ENCODE assay signal across 39 cellular contexts in genomic region chr3:48361928-48362327, GRCh38. TPM values are rescaled to one million over a fixed set of nuclear protein-coding genes. Genes with fewer than 3 reads are reported as not detected.
"Had no signal": no experiment of that assay in that cellular context is flagged by ENCODE, and none has a peak within 500 bp of the region (broad histone marks: within the 10 kb centered on the region; RNA-seq: fewer than 3 reads in every experiment).

No MANE protein-coding gene starts in this region.

- H3K4me1 ChIP-seq: adrenal gland, ascending aorta, breast epithelium had no signal

- FAIRE-seq: astrocyte, bronchial epithelial cell, colon had no signal

- H3K27ac ChIP-seq: adrenal gland, ascending aorta, body of pancreas, brain microvascular endothelial cell, breast epithelium, cardiac muscle cell had no signal

- H3K9me3 ChIP-seq: body of pancreas had no signal

- H3K36me3 ChIP-seq: adrenal gland, ascending aorta, brain microvascular endothelial cell, breast epithelium, cardiac muscle cell had no signal

- ATAC-seq: activated naive CD4-positive, alpha-beta T cell treated with anti-CD3 and anti-CD28 coated beads, Interleukin-2, amount 50 U/mL, for 72 hours; activated naive CD8-positive, alpha-beta T cell treated with anti-CD3 and anti-CD28 coated beads, Interleukin-2, amount 50 U/mL, for 24 hours; activated T-cell treated with anti-CD3 and anti-CD28 coated beads, Interleukin-2, amount 50 U/mL, for 4 hours; activated T-cell treated with anti-CD3 and anti-CD28 coated beads, Interleukin-2, amount 50 U/mL, for 72 hours; activated T-helper 17 cell treated with anti-CD3 and anti-CD28 coated beads, Interleukin-2, amount 50 U/mL, for 72 hours; body of pancreas had no signal

- H3K27me3 ChIP-seq: adrenal gland, ascending aorta, body of pancreas, brain microvascular endothelial cell, breast epithelium, cardiac muscle cell had no signal

- H3K4me3 ChIP-seq: adrenal gland, ascending aorta, body of pancreas, breast epithelium, cardiac muscle cell had no signal

- DNase-seq: activated effector memory CD4-positive, alpha-beta T cell treated with anti-CD3 and anti-CD28 coated beads, Interleukin-2, amount 50 U/mL, for 16 hours; activated effector memory CD4-positive, alpha-beta T cell treated with Interleukin-2 at 50 U/mL for 16 hours; activated gamma-delta T cell; activated gamma-delta T cell treated with Interleukin-2 at 50 U/mL for 16 hours; activated naive CD4-positive, alpha-beta T cell; activated naive CD4-positive, alpha-beta T cell treated with anti-CD3 and anti-CD28 coated beads for 36 hours; activated naive CD4-positive, alpha-beta T cell treated with anti-CD3 and anti-CD28 coated beads, Interleukin-2, amount 10 ng/mL, durations not matched to agents 7 days and 5 days; activated naive CD4-positive, alpha-beta T cell treated with anti-CD3 and anti-CD28 coated beads, Interleukin-2, amount 50 U/mL, for 16 hours; activated naive CD4-positive, alpha-beta T cell treated with Interleukin-2 at 50 U/mL for 16 hours; activated naive CD8-positive, alpha-beta T cell treated with anti-CD3 and anti-CD28 coated beads for 36 hours; activated naive CD8-positive, alpha-beta T cell treated with anti-CD3 and anti-CD28 coated beads, Interleukin-2, amount 10 ng/mL, durations not matched to agents 7 days and 5 days; activated naive CD8-positive, alpha-beta T cell treated with anti-CD3 and anti-CD28 coated beads, Interleukin-2, amount 50 U/mL, for 24 hours; activated T-cell treated with anti-CD3 and anti-CD28 coated beads, Interleukin-2, amount 50 U/mL, for 24 hours; activated T-cell treated with anti-CD3 and anti-CD28 coated beads, Interleukin-2, amount 50 U/mL, for 4 hours; activated T-cell treated with anti-CD3 and anti-CD28 coated beads, Interleukin-2, amount 50 U/mL, for 48 hours; activated T-cell treated with anti-CD3 and anti-CD28 coated beads, Interleukin-2, amount 50 U/mL, for 72 hours; adrenal gland; amniotic stem cell; anterior cingulate cortex; aorta; body of pancreas; brain microvascular endothelial cell; caudate nucleus; central memory CD4-positive, alpha-beta T cell; cerebellar nuclear complex had no signal

RNA-seq across cellular contexts. Expression of gene FBXW12, which starts 10.1 kb away (rescaled TPM):
- total RNA-seq: activated naive CD4-positive, alpha-beta T cell treated with anti-CD3 and anti-CD28 coated beads for 36 hours; activated naive CD4-positive, alpha-beta T cell treated with anti-CD3 and anti-CD28 coated beads, Interleukin-2, amount 50 U/mL, for 72 hours; activated naive CD8-positive, alpha-beta T cell treated with anti-CD3 and anti-CD28 coated beads for 36 hours; activated naive CD8-positive, alpha-beta T cell treated with anti-CD3 and anti-CD28 coated beads, Interleukin-2, amount 10 ng/mL, durations not matched to agents 7 days and 5 days; activated T-cell treated with anti-CD3 and anti-CD28 coated beads, Interleukin-2, amount 50 U/mL, for 4 hours; activated T-cell treated with anti-CD3 and anti-CD28 coated beads, Interleukin-2, amount 50 U/mL, for 72 hours; activated T-helper 1 cell treated with anti-CD3 and anti-CD28 coated beads, Interleukin-12 subunit alpha, Interleukin-12 subunit beta, Interleukin-2, Interleukin-4 antibody, amounts not matched to agents 30 ng/mL and 10 ng/mL and 1 ng/mL, durations not matched to agents 14 hours and 24 hours and 36 hours; activated T-helper 17 cell treated with anti-CD3 and anti-CD28 coated beads, Interleukin-2, amount 50 U/mL, for 72 hours; activated T-helper 2 cell treated with anti-CD3 and anti-CD28 coated beads, Interferon-gamma antibody, Interleukin-2, Interleukin-4, amounts not matched to agents 10 μg/mL and 5 μg/mL and 100 μg/mL, durations not matched to agents 14 hours and 24 hours and 36 hours; adrenal gland; aorta; ascending aorta; astrocyte; bronchial epithelial cell; cardiac septum; chondrocyte had no signal
- polyA plus RNA-seq: aorta had no signal

RNA-seq across cellular contexts. Expression of gene SPINK8, which starts 28.5 kb away (rescaled TPM):
- total RNA-seq: activated naive CD4-positive, alpha-beta T cell treated with anti-CD3 and anti-CD28 coated beads for 36 hours; activated naive CD4-positive, alpha-beta T cell treated with anti-CD3 and anti-CD28 coated beads, Interleukin-2, amount 50 U/mL, for 72 hours; activated naive CD8-positive, alpha-beta T cell treated with anti-CD3 and anti-CD28 coated beads for 36 hours; activated naive CD8-positive, alpha-beta T cell treated with anti-CD3 and anti-CD28 coated beads, Interleukin-2, amount 10 ng/mL, durations not matched to agents 7 days and 5 days; activated T-cell treated with anti-CD3 and anti-CD28 coated beads, Interleukin-2, amount 50 U/mL, for 4 hours; activated T-cell treated with anti-CD3 and anti-CD28 coated beads, Interleukin-2, amount 50 U/mL, for 72 hours; activated T-helper 1 cell treated with anti-CD3 and anti-CD28 coated beads, Interleukin-12 subunit alpha, Interleukin-12 subunit beta, Interleukin-2, Interleukin-4 antibody, amounts not matched to agents 30 ng/mL and 10 ng/mL and 1 ng/mL, durations not matched to agents 14 hours and 24 hours and 36 hours; activated T-helper 17 cell treated with anti-CD3 and anti-CD28 coated beads, Interleukin-2, amount 50 U/mL, for 72 hours; activated T-helper 2 cell treated with anti-CD3 and anti-CD28 coated beads, Interferon-gamma antibody, Interleukin-2, Interleukin-4, amounts not matched to agents 10 μg/mL and 5 μg/mL and 100 μg/mL, durations not matched to agents 14 hours and 24 hours and 36 hours; adrenal gland; aorta; ascending aorta; astrocyte; body of pancreas; breast epithelium; bronchial epithelial cell; cardiac muscle cell; cardiac septum; cerebellum; chondrocyte had no signal
- polyA plus RNA-seq: adipose tissue, adrenal gland, aorta, cardiac muscle cell had no signal
